ENCODE assay signal across 8 cellular contexts in the genomic region with DNA sequence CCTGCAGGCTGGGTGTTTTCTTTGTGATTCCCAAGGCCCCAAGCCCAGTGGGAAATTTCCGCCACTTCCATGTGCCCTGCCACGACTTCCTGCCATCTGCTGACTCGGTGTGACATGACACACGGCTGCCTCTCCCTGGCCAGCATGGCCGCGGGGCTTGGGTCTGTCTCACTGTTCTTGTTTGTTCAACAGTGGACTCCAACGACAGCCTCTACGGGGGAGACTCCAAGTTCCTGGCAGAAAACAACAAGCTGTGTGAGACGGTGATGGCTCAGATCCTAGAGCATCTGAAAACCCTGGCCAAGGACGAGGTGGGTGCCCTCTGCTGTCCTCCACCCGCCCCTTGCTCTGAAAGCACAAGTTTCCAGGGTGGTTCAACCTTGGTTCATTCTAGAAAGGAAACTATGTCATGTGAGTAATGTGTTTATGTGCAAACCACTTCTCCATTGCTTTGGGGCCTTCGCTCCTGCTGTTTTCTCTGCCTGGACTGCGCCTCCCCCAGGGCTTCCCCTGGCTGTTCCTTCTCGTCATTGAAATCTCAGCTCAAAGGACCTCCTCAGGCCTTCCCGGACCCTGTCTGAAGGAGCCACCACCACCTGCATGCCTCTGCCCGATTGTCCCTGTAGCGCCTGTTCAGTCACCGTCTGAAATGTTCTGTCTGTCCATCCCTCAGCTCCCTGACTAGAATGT. TPM values are rescaled to one million over a fixed set of nuclear protein-coding genes. Genes with fewer than 3 reads are reported as not detected.
A peak's percentile ranks its signal among the peaks of the same experiment; 100 is the strongest.
DNase-seq lines count a peak whose midpoint lies in the region; ATAC-seq and TF ChIP-seq lines count a peak whose summit lies in the region.
"Had no signal": no experiment of that assay in that cellular context is flagged by ENCODE, and none has a peak within 500 bp of the region (broad histone marks: within the 10 kb centered on the region; RNA-seq: fewer than 3 reads in every experiment).

No MANE protein-coding gene starts in this region.

- no peak for ATAC-seq in activated T-helper 17 cell treated with anti-CD3 and anti-CD28 coated beads, Interleukin-2, amount 50 U/mL, for 72 hours (replicated peaks)
- peak; percentile 16 to 38 for ATAC-seq in left cardiac atrium
- ATAC-seq: foreskin keratinocyte had no signal

- CTCF ChIA-PET in A673 (lab: Charles Lee): no interaction called here

- POLR2A ChIA-PET in A673 (lab: Charles Lee; ENCODE audit: low non-redundant PET): no interaction called here

- H3K9me3 ChIP-seq in skeletal muscle tissue (ENCODE audit: control insufficient read depth in 3 of 3, low read length in 3 of 3) (no peaks in the 10 kb centered on the region), A673 (ENCODE audit: low read depth, low read length, poor library complexity, severe bottlenecking) (no peaks in the 10 kb centered on the region)

- H3K4me1 ChIP-seq in skeletal muscle tissue (ENCODE audit: control insufficient read depth in 3 of 3, insufficient read depth in 3 of 3, low read length in 3 of 3) (peaks cover 8 to 33% (median 24%) of the 10 kb centered on the region in 3 donors), A673 (ENCODE audit: insufficient read depth, low read length, poor library complexity, severe bottlenecking) (peaks cover 2% of the 10 kb centered on the region)
- H3K4me1 ChIP-seq: foreskin keratinocyte had no signal

- H3K27ac Mint-ChIP-seq in HFFc6: peak overlapping the region; percentile 52
- peak overlapping the region; percentile 71 for H3K27ac Mint-ChIP-seq in activated T-helper 17 cell treated with anti-CD3 and anti-CD28 coated beads, Interleukin-2, amount 50 U/mL, for 72 hours

- peaks cover 12% of the 10 kb centered on the region for H3K4me1 Mint-ChIP-seq in HFFc6 (ENCODE audit: low read depth)
- H3K4me1 Mint-ChIP-seq in activated T-helper 17 cell treated with anti-CD3 and anti-CD28 coated beads, Interleukin-2, amount 50 U/mL, for 72 hours: peaks cover 15% of the 10 kb centered on the region

- DNase-seq in HFFc6 (no peak), left cardiac atrium (peak; percentile 42), A673 (ENCODE audit: low spot score) (no peak), NCI-H2196 treated with DMSO at 0.1 percent for 48 hours (lab: John Stamatoyannopoulos, UW; ENCODE audit: unreplicated experiment) (no peak), GM10266 (ENCODE audit: extremely low spot score) (no peak)
- DNase-seq: foreskin keratinocyte had no signal

- no TSS peak for BruUV-seq in A673 (replicated peaks; lab: Mats Ljungman, UMichigan)

- H3K27ac ChIP-seq in skeletal muscle tissue (ENCODE audit: low read depth, low read length) (peak overlapping the region; percentile 54), A673 (ENCODE audit: low read depth, low read length, poor library complexity, severe bottlenecking) (no peak overlapping the region)
- H3K27ac ChIP-seq: foreskin keratinocyte had no signal

- H3K36me3 ChIP-seq in skeletal muscle tissue (ENCODE audit: control insufficient read depth in 3 of 3, insufficient read depth in 3 of 3, low read length in 3 of 3) (peaks cover 6 to 15% (median 13%) of the 10 kb centered on the region in 3 donors), A673 (ENCODE audit: insufficient read depth, low read length, poor library complexity, severe bottlenecking) (no peaks in the 10 kb centered on the region)

- no peak overlapping the region for H3K4me3 Mint-ChIP-seq in HFFc6
- H3K4me3 Mint-ChIP-seq in activated T-helper 17 cell treated with anti-CD3 and anti-CD28 coated beads, Interleukin-2, amount 50 U/mL, for 72 hours: no peak overlapping the region

- TF ChIP-seq CTCF in HFFc6 (IDR thresholded peaks at IDR 0.05): no peak
- TF ChIP-seq CTCF in A673 (conservative IDR thresholded peaks at IDR 0.05; ENCODE audit: low read depth, low read length): no peak
- TF ChIP-seq CTCF in GM10266 (IDR thresholded peaks at IDR 0.05; ENCODE audit: control insufficient read depth, insufficient read depth, low read depth, missing control alignments): no peak

- peaks cover 2% of the 10 kb centered on the region for H3K27me3 Mint-ChIP-seq in HFFc6 (ENCODE audit: insufficient read depth)
- H3K27me3 Mint-ChIP-seq in activated T-helper 17 cell treated with anti-CD3 and anti-CD28 coated beads, Interleukin-2, amount 50 U/mL, for 72 hours: no peaks in the 10 kb centered on the region

- H3K4me3 ChIP-seq in skeletal muscle tissue (ENCODE audit: low read length in 3 of 3) (no peak overlapping the region), A673 (ENCODE audit: low read depth, low read length, poor library complexity, severe bottlenecking) (no peak overlapping the region)

- intact Hi-C loops in left cardiac atrium (cut with DNase I) (no loop called here), A673 (cut with micrococcal nuclease; ENCODE audit: unreplicated experiment) (no loop called here)

- peaks cover 19% of the 10 kb centered on the region for H3K36me3 Mint-ChIP-seq in HFFc6 (ENCODE audit: low read depth)
- H3K36me3 Mint-ChIP-seq in activated T-helper 17 cell treated with anti-CD3 and anti-CD28 coated beads, Interleukin-2, amount 50 U/mL, for 72 hours (ENCODE audit: low read depth): peaks cover 40% of the 10 kb centered on the region

- no peaks in the 10 kb centered on the region for H3K27me3 ChIP-seq in skeletal muscle tissue (ENCODE audit: control insufficient read depth in 3 of 3, insufficient read depth in 3 of 3, low read length in 3 of 3)
- H3K27me3 ChIP-seq in A673 (replicated peaks; ENCODE audit: insufficient read depth, low read depth, low read length, poor library complexity): no peaks in the 10 kb centered on the region
- H3K27me3 ChIP-seq: foreskin keratinocyte had no signal

- no peak overlapping the region for H3K9ac ChIP-seq in skeletal muscle tissue (ENCODE audit: low read depth in 1 of 3, low read length in 3 of 3)

- H3K9me3 Mint-ChIP-seq in HFFc6: no peaks in the 10 kb centered on the region
- no peaks in the 10 kb centered on the region for H3K9me3 Mint-ChIP-seq in activated T-helper 17 cell treated with anti-CD3 and anti-CD28 coated beads, Interleukin-2, amount 50 U/mL, for 72 hours

RNA-seq across cellular contexts. Expression of a gene that starts 26.7 kb away (rescaled TPM):
- 10 to 100 TPM; 11.0 to 16.3 (median 13.9) TPM for total RNA-seq in HFFc6 (2021; fragmentation: NEBNext Ultra II Directional; extraction: Animal tissue kit (Norgen Biotek cat#: 25700))
- total RNA-seq in activated T-helper 17 cell treated with anti-CD3 and anti-CD28 coated beads, Interleukin-2, amount 50 U/mL, for 72 hours: 10 to 100 TPM; 15.6 to 26.6 TPM
- total RNA-seq in left cardiac atrium (1 to 10 TPM; 8.5 to 9.1 TPM), skeletal muscle tissue (11.5 TPM), A673 (2021) (65.0 and 68.9 TPM in 2 replicates)

RNA-seq across cellular contexts. Expression of a gene that starts 26.8 kb away (rescaled TPM):
- total RNA-seq in HFFc6 (2021; fragmentation: NEBNext Ultra II Directional; extraction: Animal tissue kit (Norgen Biotek cat#: 25700)): 1 to 10 TPM; 2.2 to 5.0 (median 2.8) TPM
- 1 to 10 TPM; 1.7 to 2.9 TPM for total RNA-seq in activated T-helper 17 cell treated with anti-CD3 and anti-CD28 coated beads, Interleukin-2, amount 50 U/mL, for 72 hours
- 1 to 10 TPM; 4.3 to 6.6 TPM for total RNA-seq in left cardiac atrium
- total RNA-seq in skeletal muscle tissue: 10.4 TPM
- total RNA-seq in A673 (2021): 11.2 and 14.1 TPM in 2 replicates
